1 cellular context compared by ENCODE assay signal in genomic region chr9:125203259-125203658, GRCh38.
TF ChIP-seq lines count a peak whose summit lies in the region.

No MANE protein-coding gene starts in this region.

TF ChIP-seq in GM23338, 12 proteins besides CTCF, POLR2A, EP300 and RAD21:
- no peak for TF ChIP-seq JUNB (IDR thresholded peaks at IDR 0.05; ENCODE audit: unreplicated experiment)
- TF ChIP-seq STAT1 (IDR thresholded peaks at IDR 0.05; ENCODE audit: unreplicated experiment), result no peak
- TF ChIP-seq NANOG (IDR thresholded peaks at IDR 0.05; ENCODE audit: borderline replicate concordance), result no peak
- no peak for TF ChIP-seq ZNF462 (CRISPR knock-in tag; IDR thresholded peaks at IDR 0.05)
- TF ChIP-seq, protein P1, sequence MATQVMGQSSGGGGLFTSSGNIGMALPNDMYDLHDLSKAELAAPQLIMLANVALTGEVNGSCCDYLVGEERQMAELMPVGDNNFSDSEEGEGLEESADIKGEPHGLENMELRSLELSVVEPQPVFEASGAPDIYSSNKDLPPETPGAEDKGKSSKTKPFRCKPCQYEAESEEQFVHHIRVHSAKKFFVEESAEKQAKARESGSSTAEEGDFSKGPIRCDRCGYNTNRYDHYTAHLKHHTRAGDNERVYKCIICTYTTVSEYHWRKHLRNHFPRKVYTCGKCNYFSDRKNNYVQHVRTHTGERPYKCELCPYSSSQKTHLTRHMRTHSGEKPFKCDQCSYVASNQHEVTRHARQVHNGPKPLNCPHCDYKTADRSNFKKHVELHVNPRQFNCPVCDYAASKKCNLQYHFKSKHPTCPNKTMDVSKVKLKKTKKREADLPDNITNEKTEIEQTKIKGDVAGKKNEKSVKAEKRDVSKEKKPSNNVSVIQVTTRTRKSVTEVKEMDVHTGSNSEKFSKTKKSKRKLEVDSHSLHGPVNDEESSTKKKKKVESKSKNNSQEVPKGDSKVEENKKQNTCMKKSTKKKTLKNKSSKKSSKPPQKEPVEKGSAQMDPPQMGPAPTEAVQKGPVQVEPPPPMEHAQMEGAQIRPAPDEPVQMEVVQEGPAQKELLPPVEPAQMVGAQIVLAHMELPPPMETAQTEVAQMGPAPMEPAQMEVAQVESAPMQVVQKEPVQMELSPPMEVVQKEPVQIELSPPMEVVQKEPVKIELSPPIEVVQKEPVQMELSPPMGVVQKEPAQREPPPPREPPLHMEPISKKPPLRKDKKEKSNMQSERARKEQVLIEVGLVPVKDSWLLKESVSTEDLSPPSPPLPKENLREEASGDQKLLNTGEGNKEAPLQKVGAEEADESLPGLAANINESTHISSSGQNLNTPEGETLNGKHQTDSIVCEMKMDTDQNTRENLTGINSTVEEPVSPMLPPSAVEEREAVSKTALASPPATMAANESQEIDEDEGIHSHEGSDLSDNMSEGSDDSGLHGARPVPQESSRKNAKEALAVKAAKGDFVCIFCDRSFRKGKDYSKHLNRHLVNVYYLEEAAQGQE (IDR thresholded peaks at IDR 0.05; ENCODE audit: unreplicated experiment), result no peak
- TF ChIP-seq POLR2AphosphoS5 (IDR thresholded peaks at IDR 0.05; ENCODE audit: low read depth), result no peak
- TF ChIP-seq, protein P2, sequence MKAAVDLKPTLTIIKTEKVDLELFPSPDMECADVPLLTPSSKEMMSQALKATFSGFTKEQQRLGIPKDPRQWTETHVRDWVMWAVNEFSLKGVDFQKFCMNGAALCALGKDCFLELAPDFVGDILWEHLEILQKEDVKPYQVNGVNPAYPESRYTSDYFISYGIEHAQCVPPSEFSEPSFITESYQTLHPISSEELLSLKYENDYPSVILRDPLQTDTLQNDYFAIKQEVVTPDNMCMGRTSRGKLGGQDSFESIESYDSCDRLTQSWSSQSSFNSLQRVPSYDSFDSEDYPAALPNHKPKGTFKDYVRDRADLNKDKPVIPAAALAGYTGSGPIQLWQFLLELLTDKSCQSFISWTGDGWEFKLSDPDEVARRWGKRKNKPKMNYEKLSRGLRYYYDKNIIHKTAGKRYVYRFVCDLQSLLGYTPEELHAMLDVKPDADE (IDR thresholded peaks at IDR 0.05), result no peak
- no peak for TF ChIP-seq ZNF331 (CRISPR knock-in tag; IDR thresholded peaks at IDR 0.05; ENCODE audit: low read depth)
- no peak for TF ChIP-seq EZH2phosphoT487 (IDR thresholded peaks at IDR 0.05; ENCODE audit: unreplicated experiment)
- TF ChIP-seq EZH2 (IDR thresholded peaks at IDR 0.05; ENCODE audit: low read depth, unreplicated experiment), result no peak
- TF ChIP-seq ZNF114 (CRISPR knock-in tag; IDR thresholded peaks at IDR 0.05), result no peak
- no peak for TF ChIP-seq CREB1 (CRISPR knock-in tag; IDR thresholded peaks at IDR 0.05; ENCODE audit: low read depth)
TF ChIP-seq in GM23338: peak in this region for 0.
